In the genomic region with DNA sequence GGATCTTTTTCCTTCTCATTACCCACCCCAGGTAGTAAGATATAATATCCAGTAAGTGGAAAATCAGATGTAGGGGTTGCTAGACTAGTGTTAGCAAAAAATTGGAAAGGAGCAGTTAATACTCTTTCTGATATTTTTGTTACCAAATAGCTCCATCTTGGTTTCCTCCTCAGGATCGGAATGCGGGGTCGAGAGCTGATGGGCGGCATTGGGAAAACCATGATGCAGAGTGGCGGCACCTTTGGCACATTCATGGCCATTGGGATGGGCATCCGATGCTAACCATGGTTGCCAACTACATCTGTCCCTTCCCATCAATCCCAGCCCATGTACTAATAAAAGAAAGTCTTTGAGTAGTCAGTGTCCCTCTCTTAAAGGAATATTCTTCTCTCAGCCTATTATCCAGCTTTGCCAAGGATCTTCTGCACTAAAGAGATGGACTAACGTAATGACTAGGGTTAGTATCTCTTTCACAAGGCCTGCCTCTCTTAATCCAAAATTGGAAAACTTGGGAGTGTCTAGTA, we compare ENCODE assay signal across 1 cellular context.
TF ChIP-seq lines count a peak whose summit lies in the region.

No MANE protein-coding gene starts in this region.

TF ChIP-seq in HepG2, 621 proteins besides CTCF, POLR2A, EP300 and RAD21 (continued from another document and continues in another):
- TF ChIP-seq ZNF577 (CRISPR knock-in tag; IDR thresholded peaks at IDR 0.05; ENCODE audit: borderline replicate concordance, low read depth) (no peak), ZNF333 (CRISPR knock-in tag; IDR thresholded peaks at IDR 0.05; ENCODE audit: borderline replicate concordance) (no peak), ZNF460 (CRISPR knock-in tag; IDR thresholded peaks at IDR 0.05; ENCODE audit: borderline replicate concordance) (no peak), HMGA1 (CRISPR knock-in tag; conservative IDR thresholded peaks at IDR 0.05) (no peak), ZNF343 (CRISPR knock-in tag; IDR thresholded peaks at IDR 0.05) (no peak), MNT (IDR thresholded peaks at IDR 0.05) (no peak), ZNF644 (CRISPR knock-in tag; IDR thresholded peaks at IDR 0.05; ENCODE audit: low read depth) (no peak), ETV5 (CRISPR knock-in tag; IDR thresholded peaks at IDR 0.05; ENCODE audit: borderline replicate concordance) (no peak), ZNF605 (CRISPR knock-in tag; IDR thresholded peaks at IDR 0.05) (0 out of 2 replicates have a peak, but pooled peaks have one; percentile 44), SMARCE1 (IDR thresholded peaks at IDR 0.05; ENCODE audit: borderline replicate concordance) (no peak), ZNF562 (CRISPR knock-in tag; IDR thresholded peaks at IDR 0.05; ENCODE audit: borderline replicate concordance) (no peak), SYNCRIP (IDR thresholded peaks at IDR 0.05; ENCODE audit: insufficient read depth, low read depth, low read length) (no peak), PBX3 (CRISPR knock-in tag; IDR thresholded peaks at IDR 0.05; ENCODE audit: borderline replicate concordance) (no peak), SNRNP70 (IDR thresholded peaks at IDR 0.05; ENCODE audit: low read depth, low read length) (no peak), HES4 (CRISPR knock-in tag; IDR thresholded peaks at IDR 0.05; ENCODE audit: borderline replicate concordance) (no peak), ZBTB8A (CRISPR knock-in tag; IDR thresholded peaks at IDR 0.05; ENCODE audit: borderline replicate concordance, low read depth) (0 out of 2 replicates have a peak, but pooled peaks have one; percentile 32), ZNF24 (IDR thresholded peaks at IDR 0.05) (no peak), STAG1 (CRISPR knock-in tag; IDR thresholded peaks at IDR 0.05) (no peak), ZNF558 (CRISPR knock-in tag; IDR thresholded peaks at IDR 0.05; ENCODE audit: borderline replicate concordance) (no peak), PAF1 (CRISPR knock-in tag; IDR thresholded peaks at IDR 0.05) (peak; percentile 30; the same call in 1 of the 2 replicates), PCBP1 (IDR thresholded peaks at IDR 0.05; ENCODE audit: borderline replicate concordance, low read depth, low read length) (no peak), ZNF318 (CRISPR knock-in tag; IDR thresholded peaks at IDR 0.05) (0 out of 2 replicates have a peak, but pooled peaks have one; percentile 50), ZIK1 (CRISPR knock-in tag; IDR thresholded peaks at IDR 0.05; ENCODE audit: borderline replicate concordance, low read depth) (no peak), ZNF337 (CRISPR knock-in tag; IDR thresholded peaks at IDR 0.05; ENCODE audit: borderline replicate concordance, low read depth) (0 out of 2 replicates have a peak, but pooled peaks have one; percentile 33), ZNF260 (CRISPR knock-in tag; IDR thresholded peaks at IDR 0.05; ENCODE audit: borderline replicate concordance, low read depth) (no peak), MTF1 (CRISPR knock-in tag; IDR thresholded peaks at IDR 0.05) (no peak), ZNF367 (CRISPR knock-in tag; IDR thresholded peaks at IDR 0.05; ENCODE audit: borderline replicate concordance) (no peak), ZBTB7B (CRISPR knock-in tag; IDR thresholded peaks at IDR 0.05) (no peak), NFAT5 (CRISPR knock-in tag; IDR thresholded peaks at IDR 0.05) (no peak)
- TF ChIP-seq, protein P1, sequence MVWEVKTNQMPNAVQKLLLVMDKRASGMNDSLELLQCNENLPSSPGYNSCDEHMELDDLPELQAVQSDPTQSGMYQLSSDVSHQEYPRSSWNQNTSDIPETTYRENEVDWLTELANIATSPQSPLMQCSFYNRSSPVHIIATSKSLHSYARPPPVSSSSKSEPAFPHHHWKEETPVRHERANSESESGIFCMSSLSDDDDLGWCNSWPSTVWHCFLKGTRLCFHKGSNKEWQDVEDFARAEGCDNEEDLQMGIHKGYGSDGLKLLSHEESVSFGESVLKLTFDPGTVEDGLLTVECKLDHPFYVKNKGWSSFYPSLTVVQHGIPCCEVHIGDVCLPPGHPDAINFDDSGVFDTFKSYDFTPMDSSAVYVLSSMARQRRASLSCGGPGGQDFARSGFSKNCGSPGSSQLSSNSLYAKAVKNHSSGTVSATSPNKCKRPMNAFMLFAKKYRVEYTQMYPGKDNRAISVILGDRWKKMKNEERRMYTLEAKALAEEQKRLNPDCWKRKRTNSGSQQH (CRISPR knock-in tag; IDR thresholded peaks at IDR 0.05; ENCODE audit: low read depth) = 0 out of 2 replicates have a peak, but pooled peaks have one; percentile 56
- TF ChIP-seq, protein P2, sequence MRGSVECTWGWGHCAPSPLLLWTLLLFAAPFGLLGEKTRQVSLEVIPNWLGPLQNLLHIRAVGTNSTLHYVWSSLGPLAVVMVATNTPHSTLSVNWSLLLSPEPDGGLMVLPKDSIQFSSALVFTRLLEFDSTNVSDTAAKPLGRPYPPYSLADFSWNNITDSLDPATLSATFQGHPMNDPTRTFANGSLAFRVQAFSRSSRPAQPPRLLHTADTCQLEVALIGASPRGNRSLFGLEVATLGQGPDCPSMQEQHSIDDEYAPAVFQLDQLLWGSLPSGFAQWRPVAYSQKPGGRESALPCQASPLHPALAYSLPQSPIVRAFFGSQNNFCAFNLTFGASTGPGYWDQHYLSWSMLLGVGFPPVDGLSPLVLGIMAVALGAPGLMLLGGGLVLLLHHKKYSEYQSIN (CRISPR knock-in tag; IDR thresholded peaks at IDR 0.05; ENCODE audit: borderline replicate concordance) = no peak
- TF ChIP-seq, protein P3, sequence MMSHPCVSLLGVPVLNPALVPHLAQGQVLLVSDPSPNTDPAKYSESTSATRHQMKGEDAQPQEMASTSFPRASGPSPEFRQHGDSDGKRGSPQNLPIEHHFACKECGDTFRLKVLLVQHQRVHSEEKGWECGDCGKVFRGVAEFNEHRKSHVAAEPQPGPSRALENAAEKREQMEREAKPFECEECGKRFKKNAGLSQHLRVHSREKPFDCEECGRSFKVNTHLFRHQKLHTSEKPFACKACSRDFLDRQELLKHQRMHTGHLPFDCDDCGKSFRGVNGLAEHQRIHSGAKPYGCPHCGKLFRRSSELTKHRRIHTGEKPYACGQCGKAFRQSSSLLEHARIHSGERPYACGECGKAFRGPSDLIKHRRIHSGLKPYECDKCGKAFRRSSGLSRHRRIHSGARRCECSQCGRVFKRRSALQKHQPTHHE (CRISPR knock-in tag; IDR thresholded peaks at IDR 0.05; ENCODE audit: borderline replicate concordance) = no peak
- TF ChIP-seq, protein P4, sequence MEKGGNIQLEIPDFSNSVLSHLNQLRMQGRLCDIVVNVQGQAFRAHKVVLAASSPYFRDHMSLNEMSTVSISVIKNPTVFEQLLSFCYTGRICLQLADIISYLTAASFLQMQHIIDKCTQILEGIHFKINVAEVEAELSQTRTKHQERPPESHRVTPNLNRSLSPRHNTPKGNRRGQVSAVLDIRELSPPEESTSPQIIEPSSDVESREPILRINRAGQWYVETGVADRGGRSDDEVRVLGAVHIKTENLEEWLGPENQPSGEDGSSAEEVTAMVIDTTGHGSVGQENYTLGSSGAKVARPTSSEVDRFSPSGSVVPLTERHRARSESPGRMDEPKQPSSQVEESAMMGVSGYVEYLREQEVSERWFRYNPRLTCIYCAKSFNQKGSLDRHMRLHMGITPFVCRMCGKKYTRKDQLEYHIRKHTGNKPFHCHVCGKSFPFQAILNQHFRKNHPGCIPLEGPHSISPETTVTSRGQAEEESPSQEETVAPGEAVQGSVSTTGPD (CRISPR knock-in tag; IDR thresholded peaks at IDR 0.05) = no peak
